Comparison of ENCODE assay signal across 12 cellular contexts in genomic region chr2:133326651-133327397, GRCh38.
A peak's percentile ranks its signal among the peaks of the same experiment; 100 is the strongest.
DNase-seq lines count a peak whose midpoint lies in the region; ATAC-seq, FAIRE-seq and TF ChIP-seq lines count a peak whose summit lies in the region.
"Had no signal": no experiment of that assay in that cellular context is flagged by ENCODE, and none has a peak within 500 bp of the region (broad histone marks: within the 10 kb centered on the region; RNA-seq: fewer than 3 reads in every experiment).

No MANE protein-coding gene starts in this region.

- ATAC-seq in left cardiac atrium: no peak
- no peak for ATAC-seq in left colon
- ATAC-seq: psoas muscle had no signal

- peak overlapping the region; percentile 50 for H3K27ac ChIP-seq in osteoblast (ENCODE audit: low read depth, low read length)
- H3K27ac ChIP-seq: psoas muscle had no signal

- FAIRE-seq in bronchial epithelial cell (lab: Jason Lieb, UNC): no peak

- intact Hi-C loops in left cardiac atrium (cut with DNase I) (no loop called here), left colon (cut with DNase I, micrococcal nuclease) (no loop called here)

- H3K4me2 ChIP-seq in osteoblast (ENCODE audit: insufficient read depth, low read length): no peak overlapping the region

- H3K4me3 ChIP-seq in bronchial epithelial cell (ENCODE audit: low read depth, low read length): no peak overlapping the region
- H3K4me3 ChIP-seq in osteoblast (ENCODE audit: insufficient read depth, low read length): no peak overlapping the region
- H3K4me3 ChIP-seq: psoas muscle had no signal

- DNase-seq in DMS153 treated with DMSO at 0.1 percent for 48 hours (lab: John Stamatoyannopoulos, UW; ENCODE audit: unreplicated experiment) (peak; percentile 38), M059J (ENCODE audit: low read depth) (peak; percentile 83), bronchial epithelial cell (ENCODE audit: low read depth) (peak; percentile 52), osteoblast (ENCODE audit: insufficient read length, low spot score, missing footprints) (peak; percentile 1), left cardiac atrium (no peak), SIG-M5 (lab: John Stamatoyannopoulos, UW) (no peak), left colon (no peak)
- DNase-seq: activated CD4-positive, alpha-beta T cell treated with anti-CD3 and anti-CD28 coated beads, Interleukin-2, amount 50 U/mL, for 48 hours; central memory CD4-positive, alpha-beta T cell; H9; psoas muscle; T1000 had no signal

- no peaks in the 10 kb centered on the region for H3K79me2 ChIP-seq in osteoblast (ENCODE audit: insufficient read depth, low read length)

- H3K27me3 ChIP-seq in bronchial epithelial cell (ENCODE audit: control insufficient read depth, insufficient read depth, low read length): no peaks in the 10 kb centered on the region
- no peaks in the 10 kb centered on the region for H3K27me3 ChIP-seq in osteoblast (ENCODE audit: insufficient read depth, low read length)

- H4K20me1 ChIP-seq in osteoblast (ENCODE audit: insufficient read depth, low read length): no peaks in the 10 kb centered on the region

- no peaks in the 10 kb centered on the region for H3K9me3 ChIP-seq in osteoblast (ENCODE audit: low read depth, low read length)
- H3K9me3 ChIP-seq: psoas muscle had no signal

- TF ChIP-seq CTCF in bronchial epithelial cell (IDR thresholded peaks at IDR 0.05; ENCODE audit: insufficient read depth, low read length, severe bottlenecking): no peak
- TF ChIP-seq CTCF in osteoblast (IDR thresholded peaks at IDR 0.05; ENCODE audit: extremely low read depth, low read depth, low read length): no peak

- peak overlapping the region; percentile 16 for H2AFZ ChIP-seq in osteoblast (ENCODE audit: low read length)

- H3K36me3 ChIP-seq in bronchial epithelial cell (ENCODE audit: control insufficient read depth, insufficient read depth, low read length) (no peaks in the 10 kb centered on the region), osteoblast (ENCODE audit: insufficient read depth, low read length) (no peaks in the 10 kb centered on the region)

- H3K4me1 ChIP-seq in osteoblast (ENCODE audit: insufficient read depth, low read length): peaks cover 15% of the 10 kb centered on the region
- H3K4me1 ChIP-seq: psoas muscle had no signal

Comparison
In these comparisons a context has a peak if more than half of its experiments do, and no peak if none do; other contexts are left out.
1. DNase-seq: peak in DMS153 treated with DMSO at 0.1 percent for 48 hours (single experiment), M059J (single experiment), bronchial epithelial cell (single experiment) and osteoblast (single experiment); none in left cardiac atrium (single experiment), SIG-M5 (single experiment) and left colon (0 of 2).